Comparison of ENCODE assay signal across 1 cellular context in genomic region chr22:38085056-38085455, GRCh38.
TF ChIP-seq lines count a peak whose summit lies in the region.

No MANE protein-coding gene starts in this region.

TF ChIP-seq in HepG2, 621 proteins besides CTCF, POLR2A, EP300 and RAD21:
- TF ChIP-seq ZNF329 (CRISPR knock-in tag; IDR thresholded peaks at IDR 0.05; ENCODE audit: low read depth), result no peak
- TF ChIP-seq, protein P1, sequence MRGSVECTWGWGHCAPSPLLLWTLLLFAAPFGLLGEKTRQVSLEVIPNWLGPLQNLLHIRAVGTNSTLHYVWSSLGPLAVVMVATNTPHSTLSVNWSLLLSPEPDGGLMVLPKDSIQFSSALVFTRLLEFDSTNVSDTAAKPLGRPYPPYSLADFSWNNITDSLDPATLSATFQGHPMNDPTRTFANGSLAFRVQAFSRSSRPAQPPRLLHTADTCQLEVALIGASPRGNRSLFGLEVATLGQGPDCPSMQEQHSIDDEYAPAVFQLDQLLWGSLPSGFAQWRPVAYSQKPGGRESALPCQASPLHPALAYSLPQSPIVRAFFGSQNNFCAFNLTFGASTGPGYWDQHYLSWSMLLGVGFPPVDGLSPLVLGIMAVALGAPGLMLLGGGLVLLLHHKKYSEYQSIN (CRISPR knock-in tag; IDR thresholded peaks at IDR 0.05; ENCODE audit: borderline replicate concordance), result no peak
- TF ChIP-seq, protein P2, sequence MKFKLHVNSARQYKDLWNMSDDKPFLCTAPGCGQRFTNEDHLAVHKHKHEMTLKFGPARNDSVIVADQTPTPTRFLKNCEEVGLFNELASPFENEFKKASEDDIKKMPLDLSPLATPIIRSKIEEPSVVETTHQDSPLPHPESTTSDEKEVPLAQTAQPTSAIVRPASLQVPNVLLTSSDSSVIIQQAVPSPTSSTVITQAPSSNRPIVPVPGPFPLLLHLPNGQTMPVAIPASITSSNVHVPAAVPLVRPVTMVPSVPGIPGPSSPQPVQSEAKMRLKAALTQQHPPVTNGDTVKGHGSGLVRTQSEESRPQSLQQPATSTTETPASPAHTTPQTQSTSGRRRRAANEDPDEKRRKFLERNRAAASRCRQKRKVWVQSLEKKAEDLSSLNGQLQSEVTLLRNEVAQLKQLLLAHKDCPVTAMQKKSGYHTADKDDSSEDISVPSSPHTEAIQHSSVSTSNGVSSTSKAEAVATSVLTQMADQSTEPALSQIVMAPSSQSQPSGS (CRISPR knock-in tag; IDR thresholded peaks at IDR 0.05), result no peak
- no peak for TF ChIP-seq SMAD9 (CRISPR knock-in tag; IDR thresholded peaks at IDR 0.05)
- no peak for TF ChIP-seq BCL3 (CRISPR knock-in tag; IDR thresholded peaks at IDR 0.05)
- no peak for TF ChIP-seq PRMT3 (CRISPR knock-in tag; IDR thresholded peaks at IDR 0.05; ENCODE audit: borderline replicate concordance, low read depth)
- no peak for TF ChIP-seq ZNF263 (CRISPR knock-in tag; IDR thresholded peaks at IDR 0.05)
- TF ChIP-seq YY1 (IDR thresholded peaks at IDR 0.05; ENCODE audit: insufficient read depth, insufficient replicate concordance, low read depth, low read length), result no peak
- no peak for TF ChIP-seq SRF (IDR thresholded peaks at IDR 0.05; ENCODE audit: low read depth, low read length)
- no peak for TF ChIP-seq ZNF841 (CRISPR knock-in tag; IDR thresholded peaks at IDR 0.05; ENCODE audit: borderline replicate concordance)
- no peak for TF ChIP-seq EEA1 (CRISPR knock-in tag; IDR thresholded peaks at IDR 0.05; ENCODE audit: borderline replicate concordance)
- TF ChIP-seq MAFK (conservative IDR thresholded peaks at IDR 0.05 in 1 of 2, IDR thresholded peaks at IDR 0.05 in 1 of 2; ENCODE audit: low read length in 2 of 2), result no peak
- TF ChIP-seq NFE2 (CRISPR knock-in tag; IDR thresholded peaks at IDR 0.05), result no peak
- TF ChIP-seq ZNF850 (CRISPR knock-in tag; conservative IDR thresholded peaks at IDR 0.05), result no peak
- no peak for TF ChIP-seq FOSL2 (CRISPR knock-in tag; IDR thresholded peaks at IDR 0.05)
- no peak for TF ChIP-seq ZSCAN25 (CRISPR knock-in tag; IDR thresholded peaks at IDR 0.05)
- no peak for TF ChIP-seq KLF16 (CRISPR knock-in tag; IDR thresholded peaks at IDR 0.05)
- TF ChIP-seq ZNF790 (CRISPR knock-in tag; IDR thresholded peaks at IDR 0.05; ENCODE audit: borderline replicate concordance), result no peak
